ENCODE assay signal across 1 cellular context in the genomic region with DNA sequence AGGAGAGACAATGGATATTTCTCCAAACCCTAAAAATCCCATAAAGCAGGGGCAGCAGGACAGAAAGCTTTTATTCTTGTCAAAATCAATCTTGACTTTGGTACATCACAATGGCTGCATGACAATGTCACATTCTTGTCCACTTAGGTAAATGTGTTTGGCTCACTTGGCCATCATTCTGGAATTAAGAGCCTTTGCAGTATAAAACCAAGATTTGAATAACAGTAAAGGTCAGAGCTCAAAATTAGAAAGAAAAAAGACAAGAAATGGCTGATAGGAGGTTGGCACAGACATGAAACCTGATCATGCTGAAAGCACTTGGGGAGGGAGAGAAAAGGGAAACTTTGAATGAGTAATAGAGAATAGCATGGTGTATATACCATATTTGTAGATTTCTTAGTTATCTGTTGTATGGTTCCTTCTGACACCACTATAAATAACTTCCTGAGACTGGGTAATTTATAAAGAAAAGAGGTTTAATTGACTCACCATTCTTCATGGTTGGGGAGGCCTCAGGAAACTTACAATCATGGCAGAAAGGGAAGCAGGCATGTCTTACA.
TF ChIP-seq lines count a peak whose summit lies in the region.

No MANE protein-coding gene starts in this region.

TF ChIP-seq in GM12878, 131 proteins besides CTCF, POLR2A, EP300 and RAD21 (continued from another document):
- TF ChIP-seq ZNF217 (IDR thresholded peaks at IDR 0.05) = no peak
- TF ChIP-seq SIX5 (IDR thresholded peaks at IDR 0.05; ENCODE audit: low read depth, low read length, severe bottlenecking) = no peak
- no peak for TF ChIP-seq ATF7 (IDR thresholded peaks at IDR 0.05; ENCODE audit: low read depth)
- no peak for TF ChIP-seq PAX5 (IDR thresholded peaks at IDR 0.05; ENCODE audit: borderline replicate concordance, low read depth, low read length)
- TF ChIP-seq NBN (IDR thresholded peaks at IDR 0.05) = no peak
- TF ChIP-seq, protein P1, sequence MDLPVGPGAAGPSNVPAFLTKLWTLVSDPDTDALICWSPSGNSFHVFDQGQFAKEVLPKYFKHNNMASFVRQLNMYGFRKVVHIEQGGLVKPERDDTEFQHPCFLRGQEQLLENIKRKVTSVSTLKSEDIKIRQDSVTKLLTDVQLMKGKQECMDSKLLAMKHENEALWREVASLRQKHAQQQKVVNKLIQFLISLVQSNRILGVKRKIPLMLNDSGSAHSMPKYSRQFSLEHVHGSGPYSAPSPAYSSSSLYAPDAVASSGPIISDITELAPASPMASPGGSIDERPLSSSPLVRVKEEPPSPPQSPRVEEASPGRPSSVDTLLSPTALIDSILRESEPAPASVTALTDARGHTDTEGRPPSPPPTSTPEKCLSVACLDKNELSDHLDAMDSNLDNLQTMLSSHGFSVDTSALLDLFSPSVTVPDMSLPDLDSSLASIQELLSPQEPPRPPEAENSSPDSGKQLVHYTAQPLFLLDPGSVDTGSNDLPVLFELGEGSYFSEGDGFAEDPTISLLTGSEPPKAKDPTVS (IDR thresholded peaks at IDR 0.05; ENCODE audit: low read depth, low read length) = no peak
- TF ChIP-seq, protein P2, sequence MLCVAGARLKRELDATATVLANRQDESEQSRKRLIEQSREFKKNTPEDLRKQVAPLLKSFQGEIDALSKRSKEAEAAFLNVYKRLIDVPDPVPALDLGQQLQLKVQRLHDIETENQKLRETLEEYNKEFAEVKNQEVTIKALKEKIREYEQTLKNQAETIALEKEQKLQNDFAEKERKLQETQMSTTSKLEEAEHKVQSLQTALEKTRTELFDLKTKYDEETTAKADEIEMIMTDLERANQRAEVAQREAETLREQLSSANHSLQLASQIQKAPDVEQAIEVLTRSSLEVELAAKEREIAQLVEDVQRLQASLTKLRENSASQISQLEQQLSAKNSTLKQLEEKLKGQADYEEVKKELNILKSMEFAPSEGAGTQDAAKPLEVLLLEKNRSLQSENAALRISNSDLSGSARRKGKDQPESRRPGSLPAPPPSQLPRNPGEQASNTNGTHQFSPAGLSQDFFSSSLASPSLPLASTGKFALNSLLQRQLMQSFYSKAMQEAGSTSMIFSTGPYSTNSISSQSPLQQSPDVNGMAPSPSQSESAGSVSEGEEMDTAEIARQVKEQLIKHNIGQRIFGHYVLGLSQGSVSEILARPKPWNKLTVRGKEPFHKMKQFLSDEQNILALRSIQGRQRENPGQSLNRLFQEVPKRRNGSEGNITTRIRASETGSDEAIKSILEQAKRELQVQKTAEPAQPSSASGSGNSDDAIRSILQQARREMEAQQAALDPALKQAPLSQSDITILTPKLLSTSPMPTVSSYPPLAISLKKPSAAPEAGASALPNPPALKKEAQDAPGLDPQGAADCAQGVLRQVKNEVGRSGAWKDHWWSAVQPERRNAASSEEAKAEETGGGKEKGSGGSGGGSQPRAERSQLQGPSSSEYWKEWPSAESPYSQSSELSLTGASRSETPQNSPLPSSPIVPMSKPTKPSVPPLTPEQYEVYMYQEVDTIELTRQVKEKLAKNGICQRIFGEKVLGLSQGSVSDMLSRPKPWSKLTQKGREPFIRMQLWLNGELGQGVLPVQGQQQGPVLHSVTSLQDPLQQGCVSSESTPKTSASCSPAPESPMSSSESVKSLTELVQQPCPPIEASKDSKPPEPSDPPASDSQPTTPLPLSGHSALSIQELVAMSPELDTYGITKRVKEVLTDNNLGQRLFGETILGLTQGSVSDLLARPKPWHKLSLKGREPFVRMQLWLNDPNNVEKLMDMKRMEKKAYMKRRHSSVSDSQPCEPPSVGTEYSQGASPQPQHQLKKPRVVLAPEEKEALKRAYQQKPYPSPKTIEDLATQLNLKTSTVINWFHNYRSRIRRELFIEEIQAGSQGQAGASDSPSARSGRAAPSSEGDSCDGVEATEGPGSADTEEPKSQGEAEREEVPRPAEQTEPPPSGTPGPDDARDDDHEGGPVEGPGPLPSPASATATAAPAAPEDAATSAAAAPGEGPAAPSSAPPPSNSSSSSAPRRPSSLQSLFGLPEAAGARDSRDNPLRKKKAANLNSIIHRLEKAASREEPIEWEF (IDR thresholded peaks at IDR 0.05; ENCODE audit: insufficient replicate concordance, low read depth, low read length) = no peak
- no peak for TF ChIP-seq JUND (IDR thresholded peaks at IDR 0.05; ENCODE audit: low read depth, low read length)
- no peak for TF ChIP-seq WRNIP1 (IDR thresholded peaks at IDR 0.05; ENCODE audit: borderline replicate concordance, low read depth, low read length)
- TF ChIP-seq NFIC (IDR thresholded peaks at IDR 0.05; ENCODE audit: low read depth, low read length) = no peak
- no peak for TF ChIP-seq MTA2 (IDR thresholded peaks at IDR 0.05; ENCODE audit: low read depth)
- no peak for TF ChIP-seq HDAC2 (IDR thresholded peaks at IDR 0.05)
- no peak for TF ChIP-seq USF2 (IDR thresholded peaks at IDR 0.05; ENCODE audit: borderline replicate concordance, low read depth, low read length)
- TF ChIP-seq MEF2B (IDR thresholded peaks at IDR 0.05; ENCODE audit: partially characterized antibody, poor library complexity, severe bottlenecking) = no peak
- no peak for TF ChIP-seq SPI1 (IDR thresholded peaks at IDR 0.05; ENCODE audit: borderline replicate concordance, insufficient read depth, low read depth, low read length)
